8 cellular contexts compared by ENCODE assay signal in the genomic region with DNA sequence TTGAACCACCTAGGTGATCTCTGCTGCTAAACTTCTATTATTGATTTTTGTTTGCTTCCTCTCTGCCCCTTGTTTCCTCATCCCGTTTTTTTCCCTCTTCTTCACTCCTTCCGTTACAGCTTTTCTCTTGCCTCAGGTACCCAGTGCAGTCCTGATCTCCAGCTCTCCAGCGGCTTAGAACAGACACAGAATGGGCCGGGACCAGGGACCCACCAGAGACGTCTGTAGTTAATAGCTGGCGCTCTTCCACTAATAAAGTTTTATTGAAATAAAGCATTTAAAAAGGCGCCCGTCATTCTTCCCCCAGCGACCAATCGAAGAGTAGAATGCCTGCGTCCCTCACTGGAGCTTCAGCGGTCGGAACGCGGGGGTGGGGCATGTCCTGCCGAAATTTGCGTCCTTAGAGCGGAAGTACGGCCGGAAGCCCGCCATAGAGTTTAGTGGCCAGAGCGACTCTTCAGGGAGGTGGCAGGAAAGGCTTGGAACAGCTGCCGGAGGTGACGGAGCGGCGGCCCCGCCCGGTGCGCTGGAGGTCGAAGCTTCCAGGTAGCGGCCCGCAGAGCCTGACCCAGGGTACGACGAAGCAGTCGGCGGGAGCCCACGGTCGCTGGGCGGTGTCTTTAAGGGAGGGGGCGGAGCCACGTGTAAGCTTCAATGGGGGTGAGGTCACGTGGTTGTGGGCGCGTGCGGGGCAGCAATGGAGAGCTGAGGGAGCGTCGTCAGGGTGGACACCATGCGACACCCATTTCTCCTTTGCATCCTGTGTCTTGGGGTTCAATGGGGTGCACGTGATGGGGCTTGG. TPM values are rescaled to one million over a fixed set of nuclear protein-coding genes. Genes with fewer than 3 reads are reported as not detected.
A peak's percentile ranks its signal among the peaks of the same experiment; 100 is the strongest.
DNase-seq lines count a peak whose midpoint lies in the region; ATAC-seq, FAIRE-seq and TF ChIP-seq lines count a peak whose summit lies in the region.

A gene with protein sequence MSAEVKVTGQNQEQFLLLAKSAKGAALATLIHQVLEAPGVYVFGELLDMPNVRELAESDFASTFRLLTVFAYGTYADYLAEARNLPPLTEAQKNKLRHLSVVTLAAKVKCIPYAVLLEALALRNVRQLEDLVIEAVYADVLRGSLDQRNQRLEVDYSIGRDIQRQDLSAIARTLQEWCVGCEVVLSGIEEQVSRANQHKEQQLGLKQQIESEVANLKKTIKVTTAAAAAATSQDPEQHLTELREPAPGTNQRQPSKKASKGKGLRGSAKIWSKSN (plus strand): TSS at position 440 of the 802 bp plus-strand sequence. CDS start 611 bp downstream, outside the sequence.

- peak within 1 kb of the TSS; percentile 88 for H2BK120ac ChIP-seq in IMR-90 (ENCODE audit: low read depth, low read length)

- H3K4me2 ChIP-seq in IMR-90 (ENCODE audit: low read depth, low read length), result peak within 1 kb of the TSS; percentile 96
- H3K4me2 ChIP-seq in endothelial cell of umbilical vein (ENCODE audit: insufficient read depth, low read length), result peak within 1 kb of the TSS; percentile 70

- H4K91ac ChIP-seq in IMR-90 (ENCODE audit: insufficient read depth, low read depth, low read length), result peak within 1 kb of the TSS; percentile 95

- peaks cover 25 to 34% of the 10 kb centered on the region in 2 experiments for H3K79me1 ChIP-seq in IMR-90 (ENCODE audit: low read depth in 1 of 2, low read length in 2 of 2)

- H3K27ac ChIP-seq in IMR-90 (ENCODE audit: insufficient read depth, low read length) (peak within 1 kb of the TSS; percentile 71), endothelial cell of umbilical vein (ENCODE audit: insufficient read depth, low read depth, low read length) (peak within 1 kb of the TSS; percentile 52)

- peak; percentile 87 for ATAC-seq in GM21528 (IDR thresholded peaks at IDR 0.05; ENCODE audit: low FRiP score, unreplicated experiment)
- peak; percentile 99 for ATAC-seq in IMR-90 (ENCODE audit: low read depth)

- DNase-seq in DMS 273 (lab: John Stamatoyannopoulos, UW; ENCODE audit: unreplicated experiment) (peak; percentile 98), IMR-90 (peak; percentile 98), OCI-M1 (lab: John Stamatoyannopoulos, UW) (peak; percentile 100), activated T-cell treated with anti-CD3 and anti-CD28 coated beads for 24 hours (ENCODE audit: low read depth) (peak; percentile 95), endothelial cell of umbilical vein (ENCODE audit: low read depth, low spot score) (peak; percentile 98), midbrain (lab: John Stamatoyannopoulos, UW) (peak; percentile 98)
- peak; percentile 89 for DNase-seq in stimulated activated CD8-positive, alpha-beta memory T cell treated with anti-CD3 and anti-CD28 coated beads, Interleukin-2, amount 100 ng/mL, for 1 hour (ENCODE audit: low read depth in 2 of 2)

- no peak for TF ChIP-seq RAD21 in IMR-90 (IDR thresholded peaks at IDR 0.05; ENCODE audit: low read length)

- H3K79me2 ChIP-seq in endothelial cell of umbilical vein (ENCODE audit: control insufficient read depth, insufficient read depth, low read length), result peaks cover 2% of the 10 kb centered on the region

- FAIRE-seq in endothelial cell of umbilical vein (lab: Jason Lieb, UNC), result peak; percentile 99

- H4K20me1 ChIP-seq in IMR-90 (ENCODE audit: insufficient read depth, low read length), result no peaks in the 10 kb centered on the region
- no peaks in the 10 kb centered on the region for H4K20me1 ChIP-seq in endothelial cell of umbilical vein (replicated peaks; ENCODE audit: control insufficient read depth, extremely low read depth, insufficient read depth, low read length)

- dilution Hi-C loops in IMR-90 (cut with HindIII; ENCODE audit: low sequenced_read_pairs, unreplicated experiment) (no loop called here), endothelial cell of umbilical vein (cut with MboI; ENCODE audit: extremely low pct_ligation_motif_present, low sequenced_read_pairs) (no loop called here)

- peak within 1 kb of the TSS; percentile 87 for H3K56ac ChIP-seq in IMR-90 (ENCODE audit: extremely low read depth, insufficient read depth, low read length)

- H2AFZ ChIP-seq in IMR-90 (replicated peaks; ENCODE audit: low read length, poor library complexity), result peak within 1 kb of the TSS; percentile 97
- H2AFZ ChIP-seq in endothelial cell of umbilical vein (ENCODE audit: low read depth, low read length), result peak within 1 kb of the TSS; percentile 63

- TF ChIP-seq POLR2A in IMR-90 (IDR thresholded peaks at IDR 0.05; ENCODE audit: low read depth, low read length) (peak; percentile 84), endothelial cell of umbilical vein (IDR thresholded peaks at IDR 0.05; ENCODE audit: low read depth, low read length) (peak; percentile 35)

- peak within 1 kb of the TSS; percentile 50 for H2BK20ac ChIP-seq in IMR-90 (ENCODE audit: low read depth, low read length)

- H2BK15ac ChIP-seq in IMR-90 (ENCODE audit: low read depth, low read length), result peak within 1 kb of the TSS; percentile 84; the same call in 1 of the 3 replicates

- peak within 1 kb of the TSS; percentile 98 for H3K14ac ChIP-seq in IMR-90 (replicated peaks; ENCODE audit: low read depth, low read length)

- H3K9me1 ChIP-seq in IMR-90 (ENCODE audit: insufficient read depth, low read length) (peaks cover 2% of the 10 kb centered on the region; the same call in 1 of the 2 replicates), endothelial cell of umbilical vein (replicated peaks; ENCODE audit: control insufficient read depth, extremely low read depth, insufficient read depth, low read length) (no peaks in the 10 kb centered on the region)

- POLR2A ChIA-PET in IMR-90 (lab: Charles Lee; ENCODE audit: unreplicated experiment), result interaction anchor here (0.5 to 1.8 kb wide), 6 partner anchors 9 to 190 kb away, joined by 3 to 18 read pairs (median 8); a partner anchor contains a TSS
- POLR2A ChIA-PET in endothelial cell of umbilical vein (lab: Charles Lee), result interaction anchor here (0.6 to 1.5 kb wide), 5 partner anchors 29 to 167 kb away, joined by 3 to 13 read pairs (median 6); a partner anchor contains a TSS

- BruUV-seq in IMR-90 (replicated peaks; lab: Mats Ljungman, UMichigan) (no TSS peak), endothelial cell of umbilical vein (replicated peaks; lab: Mats Ljungman, UMichigan) (TSS peak; percentile 87)

- peak within 1 kb of the TSS; percentile 95 for H3K23ac ChIP-seq in IMR-90 (ENCODE audit: low read depth, low read length)

- intact Hi-C loops in IMR-90 (cut with micrococcal nuclease) (loop anchor here (1.0 kb wide), 1 partner anchor 35 kb away; a partner anchor contains a TSS), endothelial cell of umbilical vein (cut with micrococcal nuclease) (loop anchor here (1.0 kb wide), 5 partner anchors 29 to 107 kb away; a partner anchor contains a TSS)

- H3K4me1 ChIP-seq in IMR-90 (ENCODE audit: control insufficient read depth, insufficient read depth, low read length), result 0 out of 2 replicates have a peak, but pooled peaks cover 2% of the 10 kb centered on the region
- H3K4me1 ChIP-seq in endothelial cell of umbilical vein (ENCODE audit: control insufficient read depth, extremely low read depth, insufficient read depth, low read length), result peaks cover 11% of the 10 kb centered on the region

- peak within 1 kb of the TSS; percentile 51 for H3K4me3 ChIP-seq in IMR-90 (ENCODE audit: insufficient read depth, low read depth, low read length)
- H3K4me3 ChIP-seq in endothelial cell of umbilical vein (replicated peaks in 1 of 3; ENCODE audit: insufficient read depth in 1 of 3, low read depth in 1 of 3, low read length in 3 of 3), result peak within 1 kb of the TSS; percentile 45 to 48 (median 47)

- H2BK5ac ChIP-seq in IMR-90 (ENCODE audit: low read depth, low read length, poor library complexity, severe bottlenecking), result peak within 1 kb of the TSS; percentile 79

- peak within 1 kb of the TSS; percentile 99 for H2AK9ac ChIP-seq in IMR-90 (replicated peaks; ENCODE audit: low read depth, low read length, poor library complexity)

- H3K9me3 ChIP-seq in IMR-90 (ENCODE audit: control insufficient read depth, insufficient read depth, low read length) (no peaks in the 10 kb centered on the region), endothelial cell of umbilical vein (replicated peaks; ENCODE audit: control insufficient read depth, insufficient read depth, low read length) (no peaks in the 10 kb centered on the region)

- H3K27me3 ChIP-seq in IMR-90 (ENCODE audit: control insufficient read depth, insufficient read depth, low read length) (no peaks in the 10 kb centered on the region), endothelial cell of umbilical vein (ENCODE audit: control insufficient read depth in 2 of 2, insufficient read depth in 2 of 2, low read length in 2 of 2) (no peaks in the 10 kb centered on the region)

- CTCF ChIA-PET in IMR-90 (lab: Yijun Ruan, JAX), result interaction anchor here (1.0 to 1.1 kb wide), 3 partner anchors 14 to 104 kb away, joined by 3 read pairs; a partner anchor contains a TSS
- CTCF ChIA-PET in endothelial cell of umbilical vein (lab: Charles Lee), result interaction anchor here (0.7 to 2.8 kb wide), 13 partner anchors 10 to 128 kb away, joined by 3 to 15 read pairs (median 4); a partner anchor contains a TSS

- H4K8ac ChIP-seq in IMR-90 (ENCODE audit: low read depth in 2 of 2, low read length in 2 of 2), result peak within 1 kb of the TSS; percentile 98 to 100

- H3K4ac ChIP-seq in IMR-90 (ENCODE audit: low read depth, low read length), result peak within 1 kb of the TSS; percentile 97

- H3K36me3 ChIP-seq in IMR-90 (ENCODE audit: control insufficient read depth, insufficient read depth, low read length), result peaks cover 13% of the 10 kb centered on the region
- peaks cover 0 to 3% of the 10 kb centered on the region in 2 experiments for H3K36me3 ChIP-seq in endothelial cell of umbilical vein (ENCODE audit: control insufficient read depth in 2 of 2, extremely low read depth in 1 of 2, insufficient read depth in 2 of 2, low read length in 2 of 2)

- peak within 1 kb of the TSS; percentile 55 for H3K18ac ChIP-seq in IMR-90 (ENCODE audit: low read depth, low read length)

- in situ Hi-C loops in IMR-90 (cut with MboI; ENCODE audit: low sequenced_read_pairs), result no loop called here

- peak within 1 kb of the TSS; percentile 75 for H3K9ac ChIP-seq in IMR-90 (ENCODE audit: low read depth, low read length)
- H3K9ac ChIP-seq in endothelial cell of umbilical vein (replicated peaks; ENCODE audit: extremely low read depth, insufficient read depth, low read length), result peak within 1 kb of the TSS; percentile 57

- TF ChIP-seq CTCF in IMR-90 (conservative IDR thresholded peaks at IDR 0.05; ENCODE audit: low read depth, low read length), result no peak
- TF ChIP-seq CTCF in endothelial cell of umbilical vein (IDR thresholded peaks at IDR 0.05; ENCODE audit: extremely low read depth in 1 of 2, insufficient read depth in 1 of 2, low read depth in 1 of 2, low read length in 2 of 2), result no peak

- H2AK5ac ChIP-seq in IMR-90 (ENCODE audit: low read depth, low read length), result peak within 1 kb of the TSS; percentile 96

- 0% methylated on average over 22 of the region's 49 CpGs; no CpG with 5 or more reads in 1 of the 2 experiments for WGBS in IMR-90 (ENCODE audit: extremely low coverage in 2 of 2, insufficient read length in 1 of 2), 2 experiments

- peak within 1 kb of the TSS; percentile 95 for H4K5ac ChIP-seq in IMR-90 (ENCODE audit: low read depth, low read length)

RNA-seq across cellular contexts. Expression of the gene that starts here (rescaled TPM):
- total RNA-seq in IMR-90 (2012; rRNA removed) (51.4 and 58.8 TPM in 2 replicates), endothelial cell of umbilical vein (36.5 and 41.1 TPM in 2 replicates)
- polyA plus RNA-seq in IMR-90 (2012; rRNA removed) (135 and 138 TPM in 2 replicates), endothelial cell of umbilical vein (104 and 112 TPM in 2 replicates)
- 142 and 155 TPM in 2 replicates for polyA plus RNA-seq in IMR-90 (2012; cell fraction: cytosol; rRNA removed)
- polyA plus RNA-seq in IMR-90 (2012; cell fraction: nucleus; rRNA removed; ENCODE audit: low replicate concordance), result 205 and 256 TPM in 2 replicates
- polyA plus RNA-seq in endothelial cell of umbilical vein (2011; cell fraction: cytosol; rRNA removed), result 85.3 and 85.9 TPM in 2 replicates
- polyA plus RNA-seq in endothelial cell of umbilical vein (2011; cell fraction: nucleus; rRNA removed), result 81.1 and 86.9 TPM in 2 replicates
- polyA plus RNA-seq in endothelial cell of umbilical vein (2012), result 42.2 and 52.7 TPM in 2 replicates
- polyA minus RNA-seq in endothelial cell of umbilical vein, result 34.1 and 41.1 TPM in 2 replicates
- polyA minus RNA-seq in endothelial cell of umbilical vein (2011; cell fraction: cytosol; rRNA and poly(A)+ RNA removed), result 16.7 TPM
- polyA minus RNA-seq in endothelial cell of umbilical vein (2011; cell fraction: nucleus; rRNA and poly(A)+ RNA removed), result 11.3 TPM in 2 replicates

Comparison
In these comparisons a context has a peak if more than half of its experiments do, and no peak if none do; other contexts are left out.
1. Peak in every context shown above with its lines: DNase-seq, ATAC-seq, H3K4me3 ChIP-seq and H3K27ac ChIP-seq.